22 cellular contexts compared by ENCODE assay signal in genomic region chr19:17326595-17326966, GRCh38. TPM values are rescaled to one million over a fixed set of nuclear protein-coding genes. Genes with fewer than 3 reads are reported as not detected.
DNase-seq lines count a peak whose midpoint lies in the region; ATAC-seq and TF ChIP-seq lines count a peak whose summit lies in the region.
"Had no signal": no experiment of that assay in that cellular context is flagged by ENCODE, and none has a peak within 500 bp of the region (broad histone marks: within the 10 kb centered on the region; RNA-seq: fewer than 3 reads in every experiment).

No MANE protein-coding gene starts in this region.

- H3K4me3 Mint-ChIP-seq in T-helper 17 cell = peak overlapping the region; percentile 9
- H3K4me3 Mint-ChIP-seq: activated CD8-positive, alpha-beta T cell treated with anti-CD3 and anti-CD28 coated beads, Interleukin-2, amount 10 ng/mL, durations not matched to agents 7 days and 5 days; memory B cell; T-helper 2 cell treated with Interferon-gamma antibody and Interleukin-4, amounts not matched to agents 5 μg/mL and 100 μg/mL, for 36 hours had no signal

- H3K79me2 ChIP-seq in osteoblast (ENCODE audit: insufficient read depth, low read length) = no peaks in the 10 kb centered on the region

- ATAC-seq in T-helper 17 cell (no peak), GM19328 (IDR thresholded peaks at IDR 0.05; ENCODE audit: unreplicated experiment) (no peak)
- ATAC-seq: activated CD8-positive, alpha-beta T cell treated with anti-CD3 and anti-CD28 coated beads, Interleukin-2, amount 10 ng/mL, durations not matched to agents 7 days and 5 days; activated naive CD4-positive, alpha-beta T cell treated with anti-CD3 and anti-CD28 coated beads, Interleukin-2, amount 50 U/mL, for 72 hours; activated T-cell treated with anti-CD3 and anti-CD28 coated beads, Interleukin-2, amount 50 U/mL, for 4 hours had no signal

- no peak overlapping the region for H3K27ac Mint-ChIP-seq in T-helper 17 cell
- H3K27ac Mint-ChIP-seq: activated B cell treated with CpG ODN at 0.5 μM for 24 hours; activated CD8-positive, alpha-beta T cell treated with anti-CD3 and anti-CD28 coated beads, Interleukin-2, amount 10 ng/mL, durations not matched to agents 7 days and 5 days; activated naive CD4-positive, alpha-beta T cell treated with anti-CD3 and anti-CD28 coated beads, Interleukin-2, amount 50 U/mL, for 72 hours; memory B cell; T-helper 2 cell treated with Interferon-gamma antibody and Interleukin-4, amounts not matched to agents 5 μg/mL and 100 μg/mL, for 36 hours had no signal

- no peaks in the 10 kb centered on the region for H3K27me3 Mint-ChIP-seq in T-helper 17 cell

- H3K27ac ChIP-seq in osteoblast (ENCODE audit: low read depth, low read length) (no peak overlapping the region), tibial nerve (peak overlapping the region in 1 of 4 donors; percentile 23)
- H3K27ac ChIP-seq: colonic mucosa, SJCRH30, spleen had no signal

- no peaks in the 10 kb centered on the region for H3K9me3 ChIP-seq in T-helper 17 cell (ENCODE audit: control insufficient read depth, low read length, poor library complexity, severe bottlenecking)
- no peaks in the 10 kb centered on the region for H3K9me3 ChIP-seq in osteoblast (ENCODE audit: low read depth, low read length)
- H3K9me3 ChIP-seq in tibial nerve = no peaks in the 10 kb centered on the region
- H3K9me3 ChIP-seq: colonic mucosa, SJCRH30, spleen had no signal

- peaks cover 2% of the 10 kb centered on the region for H4K20me1 ChIP-seq in osteoblast (ENCODE audit: insufficient read depth, low read length)

- H3K4me1 ChIP-seq in osteoblast (ENCODE audit: insufficient read depth, low read length) = peaks cover 11% of the 10 kb centered on the region
- peaks cover 0 to 70% (median 25%) of the 10 kb centered on the region in 4 donors for H3K4me1 ChIP-seq in tibial nerve

- H3K4me3 ChIP-seq in osteoblast (ENCODE audit: insufficient read depth, low read length) = no peak overlapping the region
- H3K4me3 ChIP-seq in tibial nerve = no peak overlapping the region
- H3K4me3 ChIP-seq: colonic mucosa, SJCRH30, spleen had no signal

- peaks cover 4% of the 10 kb centered on the region for H3K36me3 Mint-ChIP-seq in T-helper 17 cell (ENCODE audit: low read depth)
- H3K36me3 Mint-ChIP-seq: activated naive CD4-positive, alpha-beta T cell treated with anti-CD3 and anti-CD28 coated beads, Interleukin-2, amount 50 U/mL, for 72 hours had no signal

- WGBS in tibial nerve, 2 donors = 79 to 80% methylated on average over 11 of the region's 11 CpGs

- H3K36me3 ChIP-seq in osteoblast (ENCODE audit: insufficient read depth, low read length) (peaks cover 3% of the 10 kb centered on the region), tibial nerve (peaks cover 0 to 72% (median 0%) of the 10 kb centered on the region in 3 donors)
- H3K36me3 ChIP-seq: SJCRH30 had no signal

- no peak for TF ChIP-seq POLR2A in tibial nerve (IDR thresholded peaks at IDR 0.05)

- peaks cover 14% of the 10 kb centered on the region for H3K4me1 Mint-ChIP-seq in T-helper 17 cell

- H3K27me3 ChIP-seq in osteoblast (ENCODE audit: insufficient read depth, low read length) = no peaks in the 10 kb centered on the region
- H3K27me3 ChIP-seq in tibial nerve = no peaks in the 10 kb centered on the region
- H3K27me3 ChIP-seq: SJCRH30 had no signal

- no peak overlapping the region for H3K4me2 ChIP-seq in osteoblast (ENCODE audit: insufficient read depth, low read length)

- TF ChIP-seq CTCF in osteoblast (IDR thresholded peaks at IDR 0.05; ENCODE audit: extremely low read depth, low read depth, low read length) (no peak), tibial nerve (IDR thresholded peaks at IDR 0.05) (no peak)

- no peak overlapping the region for H2AFZ ChIP-seq in osteoblast (ENCODE audit: low read length)

- peak; percentile 8 for DNase-seq in D341Med (ENCODE audit: low spot score)
- DNase-seq in T-helper 17 cell = no peak
- DNase-seq in fibroblast of gingiva (ENCODE audit: low read depth) = peak; percentile 27
- DNase-seq in osteoblast (ENCODE audit: insufficient read length, low spot score, missing footprints) = peak; percentile 96
- DNase-seq in tibial nerve (ENCODE audit: low spot score in 2 of 2) = no peak
- DNase-seq in KG1 (lab: John Stamatoyannopoulos, UW) = no peak
- DNase-seq in NAMALWA (ENCODE audit: low spot score) = no peak
- DNase-seq: activated B cell treated with CpG ODN at 0.5 μM for 24 hours; activated T-cell treated with anti-CD3 and anti-CD28 coated beads, Interleukin-2, amount 50 U/mL, for 4 hours; colonic mucosa; DND-41; Kasumi-1; NCI-H1417; NCI-H69; SJCRH30; spleen; stimulated activated CD8-positive, alpha-beta memory T cell treated with anti-CD3 and anti-CD28 coated beads, Interleukin-4, amount 100 ng/mL, for 48 hours had no signal

- no peak for TF ChIP-seq EP300 in tibial nerve (IDR thresholded peaks at IDR 0.05)

RNA-seq across cellular contexts. Expression of gene ANO8, which starts 8.1 kb away (rescaled TPM):
- total RNA-seq in T-helper 17 cell (10 to 100 TPM; 15.9 to 17.7 TPM), osteoblast (5.1 and 7.4 TPM in 2 replicates), tibial nerve (10 to 100 TPM; 10.7 to 23.1 (median 13.3) TPM)

RNA-seq across cellular contexts. Expression of gene GTPBP3, which starts 10.8 kb away (rescaled TPM):
- total RNA-seq in T-helper 17 cell (10 to 100 TPM; 27.5 to 33.3 TPM), osteoblast (10.9 and 14.7 TPM in 2 replicates), tibial nerve (10 to 100 TPM; 15.9 to 59.4 (median 28.8) TPM)

RNA-seq across cellular contexts. Expression of gene DDA1, which starts 17.2 kb away (rescaled TPM):
- 10 to 100 TPM; 40.3 to 50.3 TPM for total RNA-seq in T-helper 17 cell
- total RNA-seq in osteoblast = 8.5 and 11.6 TPM in 2 replicates
- 10 to 100 TPM in 1 of 4 donors, 1 to 10 TPM in 3; 5.7 to 14.7 (median 7.8) TPM for total RNA-seq in tibial nerve

RNA-seq across cellular contexts. Expression of gene MRPL34, which starts 20.9 kb away (rescaled TPM):
- total RNA-seq in T-helper 17 cell = 10 to 100 TPM; 47.0 to 47.1 TPM
- 21.8 and 40.5 TPM in 2 replicates for total RNA-seq in osteoblast
- 100 to 1,000 TPM; 143 to 187 (median 175) TPM for total RNA-seq in tibial nerve

RNA-seq across cellular contexts. Expression of gene ABHD8, which starts 23.4 kb away (rescaled TPM):
- total RNA-seq in T-helper 17 cell = 1 to 10 TPM; 5.0 to 7.1 TPM
- 12.7 and 14.8 TPM in 2 replicates for total RNA-seq in osteoblast
- total RNA-seq in tibial nerve = 10 to 100 TPM; 15.7 to 22.9 (median 19.9) TPM

Comparison
In these comparisons a context has a peak if more than half of its experiments do, and no peak if none do; other contexts are left out.
1. DNase-seq: peak in D341Med (single experiment), fibroblast of gingiva (single experiment) and osteoblast (single experiment); none in T-helper 17 cell (0 of 3), tibial nerve (0 of 2), KG1 (single experiment) and NAMALWA (single experiment).